ENCODE assay signal across 1 cellular context in genomic region chr1:13921190-13921589, GRCh38.
TF ChIP-seq lines count a peak whose summit lies in the region.

No MANE protein-coding gene starts in this region.

TF ChIP-seq in HCT116, 20 proteins besides CTCF, POLR2A, EP300 and RAD21 (continued from another document):
- TF ChIP-seq ZBTB33 (IDR thresholded peaks at IDR 0.05; ENCODE audit: extremely low read depth, insufficient replicate concordance, low read length) (no peak), ZNF274 (IDR thresholded peaks at IDR 0.05; ENCODE audit: low read depth, low read length) (no peak)
